8 cellular contexts compared by ENCODE assay signal in genomic region chr1:110495926-110496600, GRCh38. TPM values are rescaled to one million over a fixed set of nuclear protein-coding genes. Genes with fewer than 3 reads are reported as not detected.
DNase-seq lines count a peak whose midpoint lies in the region; ATAC-seq lines count a peak whose summit lies in the region.

No MANE protein-coding gene starts in this region.

- CTCF ChIA-PET in activated CD4-positive, alpha-beta T cell treated with anti-CD3 and anti-CD28 coated beads, Interleukin-2, amount 10 ng/mL, durations not matched to agents 7 days and 5 days (lab: Charles Lee) = interaction anchor here (0.5 to 4.6 kb wide), 45 partner anchors 9 to 415 kb away, joined by 3 to 48 read pairs (median 5); partner anchors contain the start of genes KCNA10, KCNA2 and KCNC4

- peaks cover 4% of the 10 kb centered on the region for H3K4me1 Mint-ChIP-seq in activated CD4-positive, alpha-beta T cell treated with anti-CD3 and anti-CD28 coated beads, Interleukin-2, amount 10 ng/mL, durations not matched to agents 7 days and 5 days

- POLR2A ChIA-PET in activated CD4-positive, alpha-beta T cell treated with anti-CD3 and anti-CD28 coated beads, Interleukin-2, amount 10 ng/mL, durations not matched to agents 7 days and 5 days (lab: Charles Lee) = no interaction called here

- peak; percentile 67 for ATAC-seq in HG03565 (IDR thresholded peaks at IDR 0.05; ENCODE audit: unreplicated experiment)
- ATAC-seq in GM21367 (IDR thresholded peaks at IDR 0.05; ENCODE audit: unreplicated experiment) = no peak

- H3K27me3 Mint-ChIP-seq in activated CD4-positive, alpha-beta T cell treated with anti-CD3 and anti-CD28 coated beads, Interleukin-2, amount 10 ng/mL, durations not matched to agents 7 days and 5 days = no peaks in the 10 kb centered on the region

- DNase-seq in DMS 273 (lab: John Stamatoyannopoulos, UW; ENCODE audit: unreplicated experiment) (peak; percentile 92), NCI-H774 (lab: John Stamatoyannopoulos, UW) (peak; percentile 76), dermis blood vessel endothelial cell (peak; percentile 87), medulla oblongata (ENCODE audit: extremely low spot score) (peak; percentile 90)
- DNase-seq in activated CD4-positive, alpha-beta T cell treated with anti-CD3 and anti-CD28 coated beads, Interleukin-2, amount 10 ng/mL, durations not matched to agents 7 days and 5 days = peak; percentile 86
- DNase-seq in stimulated activated CD8-positive, alpha-beta memory T cell treated with anti-CD3 and anti-CD28 coated beads, Interleukin-15, amount 100 ng/mL, for 1 hour (ENCODE audit: low read depth) = peak; percentile 72

- H3K36me3 Mint-ChIP-seq in activated CD4-positive, alpha-beta T cell treated with anti-CD3 and anti-CD28 coated beads, Interleukin-2, amount 10 ng/mL, durations not matched to agents 7 days and 5 days (ENCODE audit: low read depth) = no peaks in the 10 kb centered on the region

- H3K4me3 Mint-ChIP-seq in activated CD4-positive, alpha-beta T cell treated with anti-CD3 and anti-CD28 coated beads, Interleukin-2, amount 10 ng/mL, durations not matched to agents 7 days and 5 days = no peak overlapping the region

- H3K27ac Mint-ChIP-seq in activated CD4-positive, alpha-beta T cell treated with anti-CD3 and anti-CD28 coated beads, Interleukin-2, amount 10 ng/mL, durations not matched to agents 7 days and 5 days = no peak overlapping the region

- no peaks in the 10 kb centered on the region for H3K9me3 Mint-ChIP-seq in activated CD4-positive, alpha-beta T cell treated with anti-CD3 and anti-CD28 coated beads, Interleukin-2, amount 10 ng/mL, durations not matched to agents 7 days and 5 days

RNA-seq across cellular contexts. Expression of gene KCNA10, which starts 22.9 kb away (rescaled TPM):
- total RNA-seq in activated CD4-positive, alpha-beta T cell treated with anti-CD3 and anti-CD28 coated beads, Interleukin-2, amount 10 ng/mL, durations not matched to agents 7 days and 5 days = not detected
- total RNA-seq in dermis blood vessel endothelial cell = not detected in 2 replicates

RNA-seq across cellular contexts. Expression of gene PROK1, which starts 45.1 kb away (rescaled TPM):
- total RNA-seq in activated CD4-positive, alpha-beta T cell treated with anti-CD3 and anti-CD28 coated beads, Interleukin-2, amount 10 ng/mL, durations not matched to agents 7 days and 5 days = not detected
- total RNA-seq in dermis blood vessel endothelial cell = 0.09 TPM in 1 of 2 replicates, not detected in the other
